ENCODE assay signal across 10 cellular contexts in genomic region chrX:39688219-39688575, GRCh38.
A peak's percentile ranks its signal among the peaks of the same experiment; 100 is the strongest.
DNase-seq lines count a peak whose midpoint lies in the region; ATAC-seq and TF ChIP-seq lines count a peak whose summit lies in the region.
"Had no signal": no experiment of that assay in that cellular context is flagged by ENCODE, and none has a peak within 500 bp of the region (broad histone marks: within the 10 kb centered on the region; RNA-seq: fewer than 3 reads in every experiment).

No MANE protein-coding gene starts in this region.

- no peak for DNase-seq in stimulated activated naive CD8-positive, alpha-beta T cell treated with anti-CD3 and anti-CD28 coated beads, Interleukin-15, Interleukin-2, amounts not matched to agents 100 U/mL and 50 U/mL, for 24 hours
- no peak for DNase-seq in central memory CD8-positive, alpha-beta T cell (ENCODE audit: low spot score in 2 of 2)
- DNase-seq in nephron progenitor cell = no peak
- DNase-seq in CD8-positive, alpha-beta memory T cell = no peak
- DNase-seq in stimulated activated CD4-positive, alpha-beta T cell treated with anti-CD3 and anti-CD28 coated beads, Interleukin-1b, Interleukin-23, amount 100 ng/mL, for 48 hours = no peak
- no peak for DNase-seq in AG08395 (ENCODE audit: low spot score)
- DNase-seq in NCI-H1105 treated with DMSO at 0.1 percent for 48 hours (lab: John Stamatoyannopoulos, UW) = no peak
- DNase-seq: activated CD8-positive, alpha-beta memory T cell treated with anti-CD3 and anti-CD28 coated beads, Interleukin-2, amount 50 U/mL, for 4 hours had no signal

- no peak overlapping the region for H3K4me3 ChIP-seq in CD8-positive, alpha-beta memory T cell (ENCODE audit: low read length)

- H3K27me3 ChIP-seq in CD8-positive, alpha-beta memory T cell (ENCODE audit: insufficient read depth, low read length, poor library complexity, severe bottlenecking) = no peaks in the 10 kb centered on the region

- ATAC-seq in stimulated activated naive CD8-positive, alpha-beta T cell treated with anti-CD3 and anti-CD28 coated beads, Interleukin-15, Interleukin-2, amounts not matched to agents 100 U/mL and 50 U/mL, for 24 hours = no peak
- no peak for ATAC-seq in central memory CD8-positive, alpha-beta T cell (replicated peaks; ENCODE audit: extremely low read depth, poor library complexity, severe bottlenecking)

- H3K27me3 Mint-ChIP-seq in stimulated activated naive CD8-positive, alpha-beta T cell treated with anti-CD3 and anti-CD28 coated beads, Interleukin-15, Interleukin-2, amounts not matched to agents 100 ng/mL and 50 ng/mL, for 24 hours = peaks cover 36% of the 10 kb centered on the region
- H3K27me3 Mint-ChIP-seq in central memory CD8-positive, alpha-beta T cell = peaks cover 61% of the 10 kb centered on the region
- H3K27me3 Mint-ChIP-seq in nephron progenitor cell (ENCODE audit: low read depth, poor library complexity) = peaks cover 50% of the 10 kb centered on the region
- H3K27me3 Mint-ChIP-seq in CD8-positive, alpha-beta memory T cell = peaks cover 23 to 36% of the 10 kb centered on the region in 2 donors

- CTCF ChIA-PET in CD8-positive, alpha-beta memory T cell (lab: Charles Lee) = no interaction called here

- peaks cover 4% of the 10 kb centered on the region for H3K4me1 Mint-ChIP-seq in stimulated activated naive CD8-positive, alpha-beta T cell treated with anti-CD3 and anti-CD28 coated beads, Interleukin-15, Interleukin-2, amounts not matched to agents 100 ng/mL and 50 ng/mL, for 24 hours (ENCODE audit: low read depth)
- no peaks in the 10 kb centered on the region for H3K4me1 Mint-ChIP-seq in central memory CD8-positive, alpha-beta T cell
- peaks cover 26% of the 10 kb centered on the region for H3K4me1 Mint-ChIP-seq in nephron progenitor cell
- H3K4me1 Mint-ChIP-seq in CD8-positive, alpha-beta memory T cell = peaks cover 0 to 7% (median 0%) of the 10 kb centered on the region in 3 donors
- H3K4me1 Mint-ChIP-seq: memory B cell had no signal

- H3K9me3 Mint-ChIP-seq in stimulated activated naive CD8-positive, alpha-beta T cell treated with anti-CD3 and anti-CD28 coated beads, Interleukin-15, Interleukin-2, amounts not matched to agents 100 ng/mL and 50 ng/mL, for 24 hours = no peaks in the 10 kb centered on the region
- no peaks in the 10 kb centered on the region for H3K9me3 Mint-ChIP-seq in central memory CD8-positive, alpha-beta T cell
- peaks cover 12% of the 10 kb centered on the region for H3K9me3 Mint-ChIP-seq in nephron progenitor cell
- H3K9me3 Mint-ChIP-seq in CD8-positive, alpha-beta memory T cell = no peaks in the 10 kb centered on the region
- H3K9me3 Mint-ChIP-seq: memory B cell had no signal

- H3K4me1 ChIP-seq in CD8-positive, alpha-beta memory T cell (ENCODE audit: insufficient read depth, low read length) = no peaks in the 10 kb centered on the region

- H3K36me3 Mint-ChIP-seq in stimulated activated naive CD8-positive, alpha-beta T cell treated with anti-CD3 and anti-CD28 coated beads, Interleukin-15, Interleukin-2, amounts not matched to agents 100 ng/mL and 50 ng/mL, for 24 hours (ENCODE audit: low read depth) = no peaks in the 10 kb centered on the region
- H3K36me3 Mint-ChIP-seq in central memory CD8-positive, alpha-beta T cell (ENCODE audit: insufficient read depth) = no peaks in the 10 kb centered on the region
- no peaks in the 10 kb centered on the region for H3K36me3 Mint-ChIP-seq in nephron progenitor cell (ENCODE audit: low read depth)
- H3K36me3 Mint-ChIP-seq in CD8-positive, alpha-beta memory T cell = no peaks in the 10 kb centered on the region
- H3K36me3 Mint-ChIP-seq: memory B cell had no signal

- H3K9me3 ChIP-seq in CD8-positive, alpha-beta memory T cell (ENCODE audit: low read length) = no peaks in the 10 kb centered on the region

- no peaks in the 10 kb centered on the region for H3K36me3 ChIP-seq in CD8-positive, alpha-beta memory T cell (ENCODE audit: insufficient read depth, low read length)

- POLR2A ChIA-PET in CD8-positive, alpha-beta memory T cell (lab: Charles Lee) = no interaction called here

- peak overlapping the region; percentile 37 for H3K4me3 Mint-ChIP-seq in stimulated activated naive CD8-positive, alpha-beta T cell treated with anti-CD3 and anti-CD28 coated beads, Interleukin-15, Interleukin-2, amounts not matched to agents 100 ng/mL and 50 ng/mL, for 24 hours
- peak overlapping the region; percentile 20 for H3K4me3 Mint-ChIP-seq in central memory CD8-positive, alpha-beta T cell
- H3K4me3 Mint-ChIP-seq in nephron progenitor cell = peak overlapping the region; percentile 65
- peak overlapping the region in 1 of 7 donors; percentile 29 for H3K4me3 Mint-ChIP-seq in CD8-positive, alpha-beta memory T cell
- H3K4me3 Mint-ChIP-seq: memory B cell had no signal

- TF ChIP-seq CTCF in nephron progenitor cell (IDR thresholded peaks at IDR 0.05) = no peak

- H3K27ac Mint-ChIP-seq in stimulated activated naive CD8-positive, alpha-beta T cell treated with anti-CD3 and anti-CD28 coated beads, Interleukin-15, Interleukin-2, amounts not matched to agents 100 ng/mL and 50 ng/mL, for 24 hours = no peak overlapping the region
- H3K27ac Mint-ChIP-seq in central memory CD8-positive, alpha-beta T cell (ENCODE audit: low read depth) = no peak overlapping the region
- no peak overlapping the region for H3K27ac Mint-ChIP-seq in nephron progenitor cell
- H3K27ac Mint-ChIP-seq in CD8-positive, alpha-beta memory T cell = no peak overlapping the region
- H3K27ac Mint-ChIP-seq: memory B cell had no signal

- no peak overlapping the region for H3K27ac ChIP-seq in CD8-positive, alpha-beta memory T cell (ENCODE audit: low read depth, low read length)
